9 cellular contexts compared by ENCODE assay signal in genomic region chr20:62358171-62358719, GRCh38. TPM values are rescaled to one million over a fixed set of nuclear protein-coding genes. Genes with fewer than 3 reads are reported as not detected.
DNase-seq lines count a peak whose midpoint lies in the region; ATAC-seq and TF ChIP-seq lines count a peak whose summit lies in the region.
"Had no signal": no experiment of that assay in that cellular context is flagged by ENCODE, and none has a peak within 500 bp of the region (broad histone marks: within the 10 kb centered on the region; RNA-seq: fewer than 3 reads in every experiment).

No MANE protein-coding gene starts in this region.

- H3K27ac ChIP-seq in body of pancreas (peak overlapping the region; percentile 50 to 80 (median 73)), temporal lobe (ENCODE audit: low read depth, low read length) (peak overlapping the region; percentile 84)

- no peaks in the 10 kb centered on the region for H3K27me3 ChIP-seq in body of pancreas

- peaks cover 80% of the 10 kb centered on the region for H3K4me1 ChIP-seq in body of pancreas

- ATAC-seq in body of pancreas (peak; percentile 3), left lobe of liver (peak; percentile 69), left colon (no peak)

- no peaks in the 10 kb centered on the region for H3K36me3 ChIP-seq in body of pancreas (replicated peaks in 1 of 2; ENCODE audit: insufficient read depth in 1 of 2, low read depth in 2 of 2)

- intact Hi-C loops in body of pancreas (cut with DNase I), result no loop called here
- intact Hi-C loops in left colon (cut with DNase I, micrococcal nuclease), result no loop called here

- DNase-seq in M059J (ENCODE audit: low read depth) (peak; percentile 96), body of pancreas (peak in 2 of 4 donors; percentile 37 to 55), left lobe of liver (ENCODE audit: low spot score) (peak; percentile 97), NCI-H128 (lab: John Stamatoyannopoulos, UW; ENCODE audit: unreplicated experiment) (no peak), left colon (no peak), NOMO-1 treated with DMSO at 0.1 percent for 48 hours (lab: John Stamatoyannopoulos, UW; ENCODE audit: unreplicated experiment) (no peak)
- DNase-seq in stimulated activated naive CD4-positive, alpha-beta T cell (lab: John Stamatoyannopoulos, UW), result no peak
- DNase-seq: NCI-H2107 had no signal

- TF ChIP-seq POLR2A in body of pancreas (IDR thresholded peaks at IDR 0.05), result no peak

- no peaks in the 10 kb centered on the region for H3K9me3 ChIP-seq in body of pancreas

- no peak overlapping the region for H3K4me3 ChIP-seq in body of pancreas

- TF ChIP-seq CTCF in body of pancreas (IDR thresholded peaks at IDR 0.05), result no peak

- 74 to 76% methylated on average over 8 to 22 of the region's 22 CpGs for WGBS in body of pancreas, 2 donors

RNA-seq across cellular contexts. Expression of gene LAMA5, which starts 8.9 kb away (rescaled TPM):
- total RNA-seq in M059J (2014; rRNA removed; shearing (Covaris generic)), result 5.6 and 29.7 TPM in 2 replicates
- total RNA-seq in body of pancreas (100 to 1,000 TPM; 115 to 185 TPM), left lobe of liver (112 TPM), temporal lobe (13.5 TPM), left colon (10 to 100 TPM; 18.2 to 45.8 TPM)

RNA-seq across cellular contexts. Expression of gene RPS21, which starts 28.7 kb away (rescaled TPM):
- 1,541 and 2,007 TPM in 2 replicates for total RNA-seq in M059J (2014; rRNA removed; shearing (Covaris generic))
- total RNA-seq in body of pancreas, result 100 to 1,000 TPM; 654 to 656 TPM
- total RNA-seq in left lobe of liver, result 432 TPM
- 347 TPM for total RNA-seq in temporal lobe
- 1,000 to 10,000 TPM; 1,150 to 1,291 TPM for total RNA-seq in left colon

RNA-seq across cellular contexts. Expression of gene CABLES2, which starts 48.8 kb away (rescaled TPM):
- 10.0 and 19.9 TPM in 2 replicates for total RNA-seq in M059J (2014; rRNA removed; shearing (Covaris generic))
- total RNA-seq in body of pancreas (1 to 10 TPM; 1.6 to 2.6 TPM), left lobe of liver (1.8 TPM), temporal lobe (3.7 TPM), left colon (1 to 10 TPM; 7.8 to 9.5 TPM)

RNA-seq across cellular contexts. Expression of gene ADRM1, which starts 55.4 kb away (rescaled TPM):
- 235 and 272 TPM in 2 replicates for total RNA-seq in M059J (2014; rRNA removed; shearing (Covaris generic))
- total RNA-seq in body of pancreas, result 100 to 1,000 TPM in 1 of 2 donors, 10 to 100 TPM in 1; 79.9 to 104 TPM
- total RNA-seq in left lobe of liver, result 61.0 TPM
- total RNA-seq in temporal lobe, result 31.2 TPM
- total RNA-seq in left colon, result 10 to 100 TPM; 67.2 to 73.1 TPM

Comparison
In these comparisons a context has a peak if more than half of its experiments do, and no peak if none do; other contexts are left out.
1. DNase-seq: peak in M059J (single experiment) and left lobe of liver (single experiment); none in NCI-H128 (single experiment), left colon (0 of 2), NOMO-1 treated with DMSO at 0.1 percent for 48 hours (single experiment) and stimulated activated naive CD4-positive, alpha-beta T cell (0 of 6).